In genomic region chr1:234570336-234570735, GRCh38 we compare ENCODE assay signal across 21 cellular contexts. TPM values are rescaled to one million over a fixed set of nuclear protein-coding genes. Genes with fewer than 3 reads are reported as not detected.
A peak's percentile ranks its signal among the peaks of the same experiment; 100 is the strongest.
DNase-seq lines count a peak whose midpoint lies in the region; ATAC-seq and TF ChIP-seq lines count a peak whose summit lies in the region.
"Had no signal": no experiment of that assay in that cellular context is flagged by ENCODE, and none has a peak within 500 bp of the region (broad histone marks: within the 10 kb centered on the region; RNA-seq: fewer than 3 reads in every experiment).

No MANE protein-coding gene starts in this region.

- intact Hi-C loops in spleen (cut with DNase I; ENCODE audit: low total_unique reads): no loop called here

- no peaks in the 10 kb centered on the region for H3K27me3 ChIP-seq in HAP-1 (ENCODE audit: low read depth)
- H3K27me3 ChIP-seq in mesenchymal stem cell (ENCODE audit: control insufficient read depth in 1 of 2, insufficient read depth in 1 of 2, low read length in 2 of 2): no peaks in the 10 kb centered on the region
- no peaks in the 10 kb centered on the region for H3K27me3 ChIP-seq in spleen (replicated peaks in 1 of 7)
- H3K27me3 ChIP-seq in MG63: no peaks in the 10 kb centered on the region

- no peak overlapping the region for H2BK120ac ChIP-seq in mesenchymal stem cell (ENCODE audit: low read depth, low read length)

- no peak overlapping the region for H3K14ac ChIP-seq in mesenchymal stem cell (ENCODE audit: low read length in 2 of 2)

- no peak overlapping the region for H2BK5ac ChIP-seq in mesenchymal stem cell (ENCODE audit: low read depth, low read length, poor library complexity, severe bottlenecking)

- no peaks in the 10 kb centered on the region for H3K9me3 ChIP-seq in HAP-1
- no peaks in the 10 kb centered on the region for H3K9me3 ChIP-seq in mesenchymal stem cell (ENCODE audit: control insufficient read depth, low read length)
- no peaks in the 10 kb centered on the region for H3K9me3 ChIP-seq in spleen
- peaks cover 3% of the 10 kb centered on the region; the same call in 1 of the 2 replicates for H3K9me3 ChIP-seq in MG63
- H3K9me3 ChIP-seq: SJCRH30 had no signal

- no peak overlapping the region for H3K27ac ChIP-seq in mesenchymal stem cell (ENCODE audit: low read length, poor library complexity, severe bottlenecking)
- H3K27ac ChIP-seq in spleen: no peak overlapping the region
- H3K27ac ChIP-seq: PC-9, RWPE1, SJCRH30 had no signal

- H4K8ac ChIP-seq in mesenchymal stem cell (ENCODE audit: low read length): no peak overlapping the region

- no peak overlapping the region for H2AFZ ChIP-seq in mesenchymal stem cell (ENCODE audit: low read depth, low read length)
- H2AFZ ChIP-seq: PC-9 had no signal

- H4K91ac ChIP-seq in mesenchymal stem cell (ENCODE audit: low read length): peak overlapping the region; percentile 48

- H3K79me1 ChIP-seq in mesenchymal stem cell (replicated peaks; ENCODE audit: low read length, poor library complexity, severe bottlenecking): no peaks in the 10 kb centered on the region

- 89% methylated on average over 3 of the region's 3 CpGs for WGBS in mesenchymal stem cell
- WGBS in spleen, 5 donors: 66 to 94% (median 78%) methylated on average over 3 of the region's 3 CpGs

- H3K36me3 ChIP-seq in HAP-1 (replicated peaks): no peaks in the 10 kb centered on the region
- H3K36me3 ChIP-seq in mesenchymal stem cell (ENCODE audit: control insufficient read depth in 1 of 2, insufficient read depth in 2 of 2, low read depth in 1 of 2, low read length in 2 of 2): no peaks in the 10 kb centered on the region
- no peaks in the 10 kb centered on the region for H3K36me3 ChIP-seq in spleen
- H3K36me3 ChIP-seq in MG63: no peaks in the 10 kb centered on the region
- H3K36me3 ChIP-seq: SJCRH30 had no signal

- no peak overlapping the region for H3K4ac ChIP-seq in mesenchymal stem cell (ENCODE audit: low read depth in 1 of 2, low read length in 2 of 2)

- H3K9ac ChIP-seq in mesenchymal stem cell (ENCODE audit: low read length): no peak overlapping the region

- H3K4me2 ChIP-seq in mesenchymal stem cell (ENCODE audit: low read length, poor library complexity, severe bottlenecking): no peak overlapping the region
- H3K4me2 ChIP-seq: PC-9 had no signal

- H2AK5ac ChIP-seq in mesenchymal stem cell (ENCODE audit: low read length, severe bottlenecking): no peak overlapping the region

- no peak overlapping the region for H2BK12ac ChIP-seq in mesenchymal stem cell (ENCODE audit: low read length in 2 of 2)

- no peak overlapping the region for H3K18ac ChIP-seq in mesenchymal stem cell (ENCODE audit: low read depth in 1 of 2, low read length in 2 of 2)

- in situ Hi-C loops in HAP-1 (cut with MboI; ENCODE audit: low sequenced_read_pairs): no loop called here

- TF ChIP-seq POLR2A in spleen (IDR thresholded peaks at IDR 0.05): no peak

- no peak overlapping the region for H3K4me3 ChIP-seq in HAP-1
- no peak overlapping the region for H3K4me3 ChIP-seq in mesenchymal stem cell (ENCODE audit: insufficient read depth in 1 of 2, low read depth in 1 of 2, low read length in 2 of 2)
- no peak overlapping the region for H3K4me3 ChIP-seq in spleen
- no peak overlapping the region for H3K4me3 ChIP-seq in MG63
- H3K4me3 ChIP-seq: PC-9, SJCRH30 had no signal

- peaks cover 17% of the 10 kb centered on the region for H3K4me1 ChIP-seq in HAP-1
- peaks cover 3% of the 10 kb centered on the region for H3K4me1 ChIP-seq in mesenchymal stem cell (ENCODE audit: control insufficient read depth, insufficient read depth, low read depth, low read length)
- H3K4me1 ChIP-seq in spleen: no peaks in the 10 kb centered on the region
- H3K4me1 ChIP-seq: SJCRH30 had no signal

- peak; percentile 42 for DNase-seq in activated effector memory CD4-positive, alpha-beta T cell treated with anti-CD3 and anti-CD28 coated beads, Interleukin-2, amount 50 U/mL, for 16 hours
- no peak for DNase-seq in activated effector memory CD4-positive, alpha-beta T cell treated with Interleukin-2 at 50 U/mL for 16 hours
- DNase-seq in HAP-1 (ENCODE audit: low spot score in 2 of 2) (peak; percentile 36 to 76), NCI-H146 (lab: John Stamatoyannopoulos, UW) (peak; percentile 19), mesenchymal stem cell (no peak), spleen (no peak), MG63 (no peak)
- DNase-seq: C1 segment of cervical spinal cord; CD8-positive, alpha-beta memory T cell; DMS53; EL; H9; IMR-90; NCI-H1048; NCI-H1694; NCI-H2171; NCI-H446 treated with DMSO at 0.1 percent for 48 hours; PC-9; SJCRH30 had no signal

- no peak overlapping the region for H2BK15ac ChIP-seq in mesenchymal stem cell (ENCODE audit: low read depth, poor library complexity, severe bottlenecking)

- ATAC-seq in GM21786 (IDR thresholded peaks at IDR 0.05; ENCODE audit: unreplicated experiment): no peak

- no peak for TF ChIP-seq CTCF in spleen (IDR thresholded peaks at IDR 0.05 in 8 of 11, conservative IDR thresholded peaks at IDR 0.05 in 3 of 11)

- no peak overlapping the region for H3K23ac ChIP-seq in mesenchymal stem cell (ENCODE audit: low read length in 2 of 2)

RNA-seq across cellular contexts. Expression of gene IRF2BP2, which starts 39.6 kb away (rescaled TPM):
- 98.6 TPM for polyA plus RNA-seq in mesenchymal stem cell (2013, experiment 1 of 2)
- polyA plus RNA-seq in mesenchymal stem cell (2013, experiment 2 of 2): 94.7 TPM
- 100 to 1,000 TPM in 1 of 7 donors, 10 to 100 TPM in 6; 57.2 to 109 (median 63.5) TPM for total RNA-seq in spleen
- polyA plus RNA-seq in spleen: 10 to 100 TPM; 39.1 to 55.5 (median 48.8) TPM
- 52.8 and 67.4 TPM in 2 replicates for total RNA-seq in MG63 (2014; rRNA removed; shearing (Covaris generic); ENCODE audit: low replicate concordance)

Comparison
In these comparisons a context has a peak if more than half of its experiments do, and no peak if none do; other contexts are left out.
1. DNase-seq: peak in activated effector memory CD4-positive, alpha-beta T cell treated with anti-CD3 and anti-CD28 coated beads, Interleukin-2, amount 50 U/mL, for 16 hours (single experiment), HAP-1 (2 of 2) and NCI-H146 (single experiment); none in activated effector memory CD4-positive, alpha-beta T cell treated with Interleukin-2 at 50 U/mL for 16 hours (single experiment), mesenchymal stem cell (single experiment), spleen (single experiment) and MG63 (single experiment).